12 cellular contexts compared by ENCODE assay signal in the genomic region with DNA sequence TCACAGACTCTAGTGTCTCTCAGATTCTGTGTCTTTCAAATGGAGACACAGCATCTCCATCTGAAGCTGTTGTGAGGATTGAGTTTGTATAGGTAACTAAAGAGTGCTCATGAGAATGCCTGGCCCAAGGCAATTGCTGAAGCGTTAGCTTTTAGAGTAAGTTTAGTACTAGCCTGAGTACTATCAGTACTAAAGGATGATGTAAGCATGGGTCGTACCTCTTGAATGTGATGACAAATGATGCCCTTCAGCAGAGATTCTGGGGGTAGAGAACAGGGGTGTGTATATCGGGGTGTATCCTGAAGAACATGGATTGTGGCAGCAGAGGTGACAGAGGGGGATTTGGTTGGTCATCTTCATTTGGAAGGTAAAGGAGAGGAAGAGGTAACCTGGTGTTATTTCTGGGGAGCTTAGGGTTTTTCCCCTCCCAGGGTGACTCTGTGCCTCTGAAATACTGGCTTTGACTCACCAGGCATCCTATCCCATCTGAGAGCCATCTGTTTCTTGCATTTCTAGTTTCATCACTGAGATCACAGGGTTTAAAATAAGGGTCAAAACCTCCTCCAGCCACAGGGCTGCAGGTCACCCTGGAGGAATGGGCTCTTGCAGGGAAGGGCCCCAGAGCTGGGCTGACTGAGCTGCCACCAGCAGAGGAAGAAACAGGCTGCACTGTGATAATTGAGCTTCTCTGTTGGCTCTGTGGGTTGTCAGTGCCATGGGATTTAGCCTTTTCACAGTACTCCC.
DNase-seq lines count a peak whose midpoint lies in the region; ATAC-seq and TF ChIP-seq lines count a peak whose summit lies in the region.
"Had no signal": no experiment of that assay in that cellular context is flagged by ENCODE, and none has a peak within 500 bp of the region (broad histone marks: within the 10 kb centered on the region; RNA-seq: fewer than 3 reads in every experiment).

No MANE protein-coding gene starts in this region.

- peaks cover 16% of the 10 kb centered on the region for H3K27me3 Mint-ChIP-seq in activated T-cell treated with anti-CD3 and anti-CD28 coated beads, Interleukin-2, amount 50 U/mL, for 72 hours (ENCODE audit: low read depth)
- H3K27me3 Mint-ChIP-seq: CD4-positive, CD25-positive, alpha-beta regulatory T cell; memory B cell had no signal

- peaks cover 14% of the 10 kb centered on the region for H3K4me1 Mint-ChIP-seq in activated T-cell treated with anti-CD3 and anti-CD28 coated beads, Interleukin-2, amount 50 U/mL, for 72 hours (ENCODE audit: low read depth)
- H3K4me1 Mint-ChIP-seq: CD4-positive, CD25-positive, alpha-beta regulatory T cell had no signal

- no peak overlapping the region for H3K27ac Mint-ChIP-seq in activated T-cell treated with anti-CD3 and anti-CD28 coated beads, Interleukin-2, amount 50 U/mL, for 72 hours
- H3K27ac Mint-ChIP-seq: memory B cell had no signal

- no peak overlapping the region for H3K4me3 ChIP-seq in AG09309 (ENCODE audit: control insufficient read depth, low read depth, low read length)

- H3K36me3 Mint-ChIP-seq in activated T-cell treated with anti-CD3 and anti-CD28 coated beads, Interleukin-2, amount 50 U/mL, for 72 hours (ENCODE audit: insufficient read depth in 2 of 2), result no peaks in the 10 kb centered on the region
- H3K36me3 Mint-ChIP-seq: CD4-positive, CD25-positive, alpha-beta regulatory T cell; memory B cell had no signal

- peak overlapping the region in 1 of 2 donors; percentile 10 for H3K4me3 Mint-ChIP-seq in activated T-cell treated with anti-CD3 and anti-CD28 coated beads, Interleukin-2, amount 50 U/mL, for 72 hours
- H3K4me3 Mint-ChIP-seq: CD4-positive, CD25-positive, alpha-beta regulatory T cell; memory B cell had no signal

- peak; percentile 94 for ATAC-seq in GM18873 (IDR thresholded peaks at IDR 0.05; ENCODE audit: low FRiP score, unreplicated experiment)
- ATAC-seq in HG02884 (IDR thresholded peaks at IDR 0.05; ENCODE audit: unreplicated experiment), result peak; percentile 82
- peak; percentile 62 to 69 for ATAC-seq in activated T-cell treated with anti-CD3 and anti-CD28 coated beads, Interleukin-2, amount 50 U/mL, for 72 hours (replicated peaks in 1 of 2)

- no peaks in the 10 kb centered on the region for H3K9me3 Mint-ChIP-seq in activated T-cell treated with anti-CD3 and anti-CD28 coated beads, Interleukin-2, amount 50 U/mL, for 72 hours

- no peak for TF ChIP-seq CTCF in AG09309 (IDR thresholded peaks at IDR 0.05; ENCODE audit: control insufficient read depth, insufficient read depth, low read depth, low read length, missing control alignments)

- peak; percentile 7 for DNase-seq in AG09309 (ENCODE audit: low read depth)
- peak in 1 of 2 donors; percentile 2 for DNase-seq in activated T-cell treated with anti-CD3 and anti-CD28 coated beads, Interleukin-2, amount 50 U/mL, for 72 hours
- no peak for DNase-seq in H4 (ENCODE audit: low spot score)
- DNase-seq in NCI-H446 (lab: John Stamatoyannopoulos, UW), result no peak
- DNase-seq in pons (ENCODE audit: low spot score), result no peak
- DNase-seq in kidney glomerular epithelial cell (lab: John Stamatoyannopoulos, UW), result no peak
- DNase-seq: NCI-H2081, T-helper 1 cell had no signal
